8 cellular contexts compared by ENCODE assay signal in genomic region chr2:168583710-168584521, GRCh38.
DNase-seq lines count a peak whose midpoint lies in the region; ATAC-seq and TF ChIP-seq lines count a peak whose summit lies in the region.

No MANE protein-coding gene starts in this region.

- 16 to 33% methylated on average over 5 of the region's 5 CpGs for whole genome bisulfite sequencing in esophagus squamous epithelium, 2 donors

- H3K4me3 Mint-ChIP-seq in stimulated activated effector memory CD8-positive, alpha-beta T cell treated with anti-CD3 and anti-CD28 coated beads, Interleukin-12 subunit alpha, Interleukin-12 subunit beta, amount 100 ng/mL, for 72 hours = no peak overlapping the region

- H3K4me1 Mint-ChIP-seq in stimulated activated effector memory CD8-positive, alpha-beta T cell treated with anti-CD3 and anti-CD28 coated beads, Interleukin-12 subunit alpha, Interleukin-12 subunit beta, amount 100 ng/mL, for 72 hours = peaks cover 17% of the 10 kb centered on the region

- H3K4me1 ChIP-seq in PC-3 (ENCODE audit: insufficient read depth, low read length) (peaks cover 35% of the 10 kb centered on the region), esophagus squamous epithelium (peaks cover 0 to 39% (median 21%) of the 10 kb centered on the region in 3 donors)

- BruUV-seq in PC-3 (replicated peaks; lab: Mats Ljungman, UMichigan) = no TSS peak

- ATAC-seq in PC-3 (peak; percentile 90), HG03196 (IDR thresholded peaks at IDR 0.05; ENCODE audit: unreplicated experiment) (no peak), GM19467 (IDR thresholded peaks at IDR 0.05; ENCODE audit: unreplicated experiment) (no peak)
- no peak for ATAC-seq in stimulated activated effector memory CD8-positive, alpha-beta T cell treated with anti-CD3 and anti-CD28 coated beads, Interleukin-12 subunit alpha, Interleukin-12 subunit beta, amount 100 ng/mL, for 72 hours

- H3K36me3 Mint-ChIP-seq in stimulated activated effector memory CD8-positive, alpha-beta T cell treated with anti-CD3 and anti-CD28 coated beads, Interleukin-12 subunit alpha, Interleukin-12 subunit beta, amount 100 ng/mL, for 72 hours = no peaks in the 10 kb centered on the region

- H3K4me3 ChIP-seq in PC-3 (ENCODE audit: low read length) (peak overlapping the region; percentile 36), esophagus squamous epithelium (no peak overlapping the region)

- TF ChIP-seq CTCF in PC-3 (conservative IDR thresholded peaks at IDR 0.05; ENCODE audit: low read depth, low read length) = no peak
- no peak for TF ChIP-seq CTCF in esophagus squamous epithelium (IDR thresholded peaks at IDR 0.05)

- peak overlapping the region; percentile 46 for H2AFZ ChIP-seq in PC-3 (ENCODE audit: low read length)

- no peaks in the 10 kb centered on the region for H4K20me1 ChIP-seq in PC-3 (ENCODE audit: low read length)

- peak overlapping the region; percentile 23 for H3K27ac Mint-ChIP-seq in stimulated activated effector memory CD8-positive, alpha-beta T cell treated with anti-CD3 and anti-CD28 coated beads, Interleukin-12 subunit alpha, Interleukin-12 subunit beta, amount 100 ng/mL, for 72 hours

- H3K9me3 Mint-ChIP-seq in stimulated activated effector memory CD8-positive, alpha-beta T cell treated with anti-CD3 and anti-CD28 coated beads, Interleukin-12 subunit alpha, Interleukin-12 subunit beta, amount 100 ng/mL, for 72 hours = no peaks in the 10 kb centered on the region

- H3K9me3 ChIP-seq in PC-3 (ENCODE audit: low read length) = no peaks in the 10 kb centered on the region
- H3K9me3 ChIP-seq in esophagus squamous epithelium = no peaks in the 10 kb centered on the region

- intact Hi-C loops in PC-3 (cut with micrococcal nuclease) (loop anchor here (5.0 kb wide), 2 partner anchors 52 to 127 kb away; partner anchors contain the start of gene CERS6), esophagus squamous epithelium (cut with DNase I) (no loop called here)

- H3F3A ChIP-seq in PC-3 (ENCODE audit: low read length, unreplicated experiment) = peaks cover 7% of the 10 kb centered on the region

- no peaks in the 10 kb centered on the region for H3K27me3 ChIP-seq in PC-3 (ENCODE audit: low read length)
- no peaks in the 10 kb centered on the region for H3K27me3 ChIP-seq in esophagus squamous epithelium

- CTCF ChIA-PET in PC-3 (lab: Charles Lee) = interaction anchor here (0.6 kb wide), 1 partner anchor 114 kb away, joined by 10 read pairs; no protein-coding TSS in a partner anchor

- H3K9me2 ChIP-seq in PC-3 (replicated peaks; ENCODE audit: low read length) = no peaks in the 10 kb centered on the region

- H3K36me3 ChIP-seq in PC-3 (ENCODE audit: low read depth, low read length) = no peaks in the 10 kb centered on the region
- H3K36me3 ChIP-seq in esophagus squamous epithelium = no peaks in the 10 kb centered on the region

- TF ChIP-seq POLR2A in esophagus squamous epithelium (IDR thresholded peaks at IDR 0.05) = no peak

- peak overlapping the region; percentile 32 for H3K9ac ChIP-seq in PC-3 (ENCODE audit: low read length)

- peak overlapping the region; percentile 88 for H3K27ac ChIP-seq in PC-3 (ENCODE audit: low read length)
- H3K27ac ChIP-seq in esophagus squamous epithelium = peak overlapping the region; percentile 9 to 45 (median 34)

- POLR2A ChIA-PET in PC-3 (lab: Charles Lee; ENCODE audit: unreplicated experiment) = no interaction called here

- peak overlapping the region; percentile 59 for H3K4me2 ChIP-seq in PC-3 (ENCODE audit: low read length)

- no peaks in the 10 kb centered on the region for H3K79me2 ChIP-seq in PC-3 (ENCODE audit: low read length)

- DNase-seq in NCI-H2171 treated with DMSO at 0.1 percent for 48 hours (lab: John Stamatoyannopoulos, UW) (peak; percentile 58), NCI-H2171 (lab: John Stamatoyannopoulos, UW) (no peak), PC-3 (peak; percentile 79), esophagus squamous epithelium (lab: John Stamatoyannopoulos, UW) (no peak), ecto neural progenitor cell (ENCODE audit: low spot score) (no peak)
- DNase-seq in stimulated activated effector memory CD8-positive, alpha-beta T cell treated with anti-CD3 and anti-CD28 coated beads, Interleukin-12 subunit alpha, Interleukin-12 subunit beta, amount 100 ng/mL, for 72 hours (ENCODE audit: low spot score in 2 of 2) = no peak

Comparison
In these comparisons a context has a peak if more than half of its experiments do, and no peak if none do; other contexts are left out.
1. DNase-seq: peak in NCI-H2171 treated with DMSO at 0.1 percent for 48 hours (single experiment) and PC-3 (single experiment); none in NCI-H2171 (single experiment), esophagus squamous epithelium (single experiment), stimulated activated effector memory CD8-positive, alpha-beta T cell treated with anti-CD3 and anti-CD28 coated beads, Interleukin-12 subunit alpha, Interleukin-12 subunit beta, amount 100 ng/mL, for 72 hours (0 of 2) and ecto neural progenitor cell (single experiment).